In genomic region chr20:44911264-44911921, GRCh38 we compare ENCODE assay signal across 8 cellular contexts. TPM values are rescaled to one million over a fixed set of nuclear protein-coding genes. Genes with fewer than 3 reads are reported as not detected.
DNase-seq lines count a peak whose midpoint lies in the region; ATAC-seq and TF ChIP-seq lines count a peak whose summit lies in the region.

No MANE protein-coding gene starts in this region.

- ATAC-seq in left lobe of liver (peak; percentile 87), HG03342 (IDR thresholded peaks at IDR 0.05; ENCODE audit: unreplicated experiment) (no peak)

- H3K27me3 ChIP-seq in CD8-positive, alpha-beta memory T cell (ENCODE audit: insufficient read depth, low read length, poor library complexity, severe bottlenecking) = no peaks in the 10 kb centered on the region
- H3K27me3 ChIP-seq in HL-60 (ENCODE audit: insufficient read depth, poor library complexity, severe bottlenecking) (no peaks in the 10 kb centered on the region), SK-N-SH (ENCODE audit: insufficient read depth) (no peaks in the 10 kb centered on the region), adipocyte (replicated peaks; ENCODE audit: control insufficient read depth, insufficient read depth, low read length) (no peaks in the 10 kb centered on the region), testis (no peaks in the 10 kb centered on the region)

- CTCF ChIA-PET in CD8-positive, alpha-beta memory T cell (lab: Charles Lee) = interaction anchor here (0.8 kb wide), 1 partner anchor 86 kb away, joined by 3 read pairs; no protein-coding TSS in a partner anchor
- CTCF ChIA-PET in SK-N-SH (lab: Yijun Ruan, JAX) = interaction anchor here (0.9 to 1.4 kb wide), 6 partner anchors 8 to 185 kb away, joined by 3 to 4 read pairs (median 4); no protein-coding TSS in a partner anchor

- peaks cover 19% of the 10 kb centered on the region for H3K4me1 ChIP-seq in CD8-positive, alpha-beta memory T cell (ENCODE audit: insufficient read depth, low read length)
- peaks cover 0 to 9% of the 10 kb centered on the region in 2 experiments; a peak in 1 of 4 replicates for H3K4me1 ChIP-seq in SK-N-SH (ENCODE audit: control insufficient read depth in 1 of 2, insufficient read depth in 2 of 2, low read depth in 1 of 2, low read length in 1 of 2)
- H3K4me1 ChIP-seq in adipocyte (ENCODE audit: control insufficient read depth, insufficient read depth, low read length) = peaks cover 18% of the 10 kb centered on the region
- H3K4me1 ChIP-seq in testis = peaks cover 10% of the 10 kb centered on the region

- H3K4me1 Mint-ChIP-seq in CD8-positive, alpha-beta memory T cell = peaks cover 20 to 41% (median 22%) of the 10 kb centered on the region in 3 donors

- no peaks in the 10 kb centered on the region for H3K9me3 ChIP-seq in CD8-positive, alpha-beta memory T cell (ENCODE audit: low read length)
- H3K9me3 ChIP-seq in SK-N-SH (no peaks in the 10 kb centered on the region), adipocyte (ENCODE audit: control insufficient read depth, low read length) (no peaks in the 10 kb centered on the region), testis (no peaks in the 10 kb centered on the region)

- POLR2A ChIA-PET in CD8-positive, alpha-beta memory T cell (lab: Charles Lee) = no interaction called here
- POLR2A ChIA-PET in SK-N-SH (lab: Yijun Ruan, JAX) = no interaction called here

- no peaks in the 10 kb centered on the region for H3K9me2 ChIP-seq in SK-N-SH

- DNase-seq in CD8-positive, alpha-beta memory T cell = peak in 3 of 5 donors; percentile 14 to 59 (median 34)
- DNase-seq in HL-60 (ENCODE audit: low read depth in 1 of 2, low spot score in 1 of 2) (peak in 1 of 2 experiments; percentile 58), SK-N-SH (peak; percentile 80), adipocyte (ENCODE audit: low read depth) (peak; percentile 24), left lobe of liver (ENCODE audit: low spot score) (peak; percentile 83), testis (peak; percentile 86), NCI-H2081 (lab: John Stamatoyannopoulos, UW) (no peak)

- H3K9ac ChIP-seq in SK-N-SH = no peak overlapping the region
- no peak overlapping the region for H3K9ac ChIP-seq in adipocyte (ENCODE audit: low read length)

- peaks cover 31% of the 10 kb centered on the region for H3F3A ChIP-seq in SK-N-SH (replicated peaks; ENCODE audit: insufficient read depth)

- TF ChIP-seq POLR2A in testis (IDR thresholded peaks at IDR 0.05) = no peak

- peak; percentile 43 for TF ChIP-seq RAD21 in SK-N-SH (IDR thresholded peaks at IDR 0.05; ENCODE audit: low read length)

- peak; percentile 11 for TF ChIP-seq CTCF in HL-60 (IDR thresholded peaks at IDR 0.05; ENCODE audit: insufficient read depth, low read length)
- peak; percentile 56 for TF ChIP-seq CTCF in SK-N-SH (IDR thresholded peaks at IDR 0.05)
- peak in 2 of 3 experiments; percentile 40 to 43 for TF ChIP-seq CTCF in testis (IDR thresholded peaks at IDR 0.05)

- TF ChIP-seq EP300 in SK-N-SH (IDR thresholded peaks at IDR 0.05; ENCODE audit: borderline replicate concordance in 1 of 2, low read depth in 1 of 2, low read length in 1 of 2) = no peak

- no peak overlapping the region for H3K27ac ChIP-seq in CD8-positive, alpha-beta memory T cell (ENCODE audit: low read depth, low read length)
- H3K27ac ChIP-seq in HL-60 (replicated peaks) = no peak overlapping the region
- H3K27ac ChIP-seq in SK-N-SH (ENCODE audit: low read depth in 2 of 2, low read length in 1 of 2) = no peak overlapping the region
- no peak overlapping the region for H3K27ac ChIP-seq in testis

- H3K27me3 Mint-ChIP-seq in CD8-positive, alpha-beta memory T cell = peaks cover 0 to 1% of the 10 kb centered on the region in 2 donors

- peak overlapping the region in 3 of 8 donors; percentile 24 to 73 (median 48) for H3K27ac Mint-ChIP-seq in CD8-positive, alpha-beta memory T cell

- no peaks in the 10 kb centered on the region for H3K9me3 Mint-ChIP-seq in CD8-positive, alpha-beta memory T cell

- peaks cover 12% of the 10 kb centered on the region; the same call in 1 of the 2 replicates for H3K79me2 ChIP-seq in SK-N-SH (ENCODE audit: insufficient read depth)

- peak overlapping the region; percentile 19 to 67 (median 47) for H3K4me3 Mint-ChIP-seq in CD8-positive, alpha-beta memory T cell

- no peak overlapping the region for H3K4me2 ChIP-seq in SK-N-SH

- H3K36me3 ChIP-seq in CD8-positive, alpha-beta memory T cell (ENCODE audit: insufficient read depth, low read length) = peaks cover 10% of the 10 kb centered on the region
- H3K36me3 ChIP-seq in SK-N-SH (replicated peaks in 1 of 2; ENCODE audit: control insufficient read depth in 1 of 2, insufficient read depth in 2 of 2, low read length in 1 of 2) (peaks cover 26 to 50% of the 10 kb centered on the region in 2 experiments), adipocyte (ENCODE audit: control insufficient read depth, insufficient read depth, low read length, severe bottlenecking) (peaks cover 47% of the 10 kb centered on the region), testis (ENCODE audit: low read depth, missing control alignments) (no peaks in the 10 kb centered on the region)

- no peak overlapping the region for H2AFZ ChIP-seq in SK-N-SH (ENCODE audit: low read depth)

- intact Hi-C loops in testis (cut with DNase I; ENCODE audit: low total_unique reads) = no loop called here

- H3K4me3 ChIP-seq in CD8-positive, alpha-beta memory T cell (ENCODE audit: low read length) = no peak overlapping the region
- H3K4me3 ChIP-seq in HL-60 (replicated peaks; ENCODE audit: insufficient read depth, low read length) (no peak overlapping the region), SK-N-SH (ENCODE audit: low read depth in 2 of 2, low read length in 1 of 2) (no peak overlapping the region), adipocyte (ENCODE audit: low read length) (no peak overlapping the region), testis (no peak overlapping the region)

- WGBS in SK-N-SH (ENCODE audit: low lambda C conversion rate) = 83% methylated on average over 21 of the region's 21 CpGs
- 37 to 41% methylated on average over 21 of the region's 21 CpGs for WGBS in testis, 2 donors

- H3K36me3 Mint-ChIP-seq in CD8-positive, alpha-beta memory T cell = peaks cover 0 to 43% (median 4%) of the 10 kb centered on the region in 3 donors

- H4K20me1 ChIP-seq in SK-N-SH (ENCODE audit: insufficient read depth) = peaks cover 8% of the 10 kb centered on the region; the same call in 1 of the 2 replicates

TF ChIP-seq in SK-N-SH, 30 proteins besides CTCF, POLR2A, EP300 and RAD21:
- no peak for TF ChIP-seq SIN3A (IDR thresholded peaks at IDR 0.05; ENCODE audit: borderline replicate concordance, low read depth, low read length)
- TF ChIP-seq GABPA (IDR thresholded peaks at IDR 0.05; ENCODE audit: low read depth) = no peak
- TF ChIP-seq FOXM1 (IDR thresholded peaks at IDR 0.05; ENCODE audit: low read depth) = no peak
- no peak for TF ChIP-seq CHD2 (IDR thresholded peaks at IDR 0.05; ENCODE audit: low read length, partially characterized antibody)
- TF ChIP-seq YY1 (IDR thresholded peaks at IDR 0.05; ENCODE audit: low read depth) = no peak

RNA-seq across cellular contexts. Expression of gene PABPC1L, which starts 1.5 kb away (rescaled TPM):
- total RNA-seq in CD8-positive, alpha-beta memory T cell = 10 to 100 TPM; 61.1 to 61.4 TPM
- 1.3 TPM for polyA plus RNA-seq in CD8-positive, alpha-beta memory T cell
- polyA plus RNA-seq in SK-N-SH (2012; rRNA removed) (205 and 251 TPM in 2 replicates), testis (ENCODE audit: insufficient read depth, low read depth, low replicate concordance) (27.9 TPM)
- polyA plus RNA-seq in SK-N-SH (2012; cell fraction: cytosol; rRNA removed) = 34.5 and 41.4 TPM in 2 replicates
- polyA plus RNA-seq in SK-N-SH (2012; cell fraction: nucleus; rRNA removed) = 1,856 and 2,057 TPM in 2 replicates
- total RNA-seq in left lobe of liver (37.3 TPM), testis (10 to 100 TPM; 59.2 to 71.7 TPM)

RNA-seq across cellular contexts. Expression of gene YWHAB, which starts 25.9 kb away (rescaled TPM):
- total RNA-seq in CD8-positive, alpha-beta memory T cell = 100 to 1,000 TPM; 275 to 276 TPM
- 661 TPM for polyA plus RNA-seq in CD8-positive, alpha-beta memory T cell
- polyA plus RNA-seq in SK-N-SH (2012; rRNA removed) (84.3 and 94.3 TPM in 2 replicates), testis (ENCODE audit: insufficient read depth, low read depth, low replicate concordance) (125 TPM)
- 150 and 179 TPM in 2 replicates for polyA plus RNA-seq in SK-N-SH (2012; cell fraction: cytosol; rRNA removed)
- polyA plus RNA-seq in SK-N-SH (2012; cell fraction: nucleus; rRNA removed) = 37.2 and 67.1 TPM in 2 replicates
- total RNA-seq in left lobe of liver (52.5 TPM), testis (100 to 1,000 TPM; 106 to 127 TPM)

RNA-seq across cellular contexts. Expression of gene TOMM34, which starts 48.8 kb away (rescaled TPM):
- total RNA-seq in CD8-positive, alpha-beta memory T cell = 10 to 100 TPM; 75.4 to 76.8 TPM
- 21.0 TPM for polyA plus RNA-seq in CD8-positive, alpha-beta memory T cell
- polyA plus RNA-seq in SK-N-SH (2012; rRNA removed) (40.5 and 51.4 TPM in 2 replicates), testis (ENCODE audit: insufficient read depth, low read depth, low replicate concordance) (263 TPM)
- polyA plus RNA-seq in SK-N-SH (2012; cell fraction: cytosol; rRNA removed) = 38.4 and 45.5 TPM in 2 replicates
- polyA plus RNA-seq in SK-N-SH (2012; cell fraction: nucleus; rRNA removed) = 27.1 and 33.1 TPM in 2 replicates
- total RNA-seq in left lobe of liver (6.9 TPM), testis (100 to 1,000 TPM; 212 to 246 TPM)

RNA-seq across cellular contexts. Expression of gene STK4, which starts 54.9 kb away (rescaled TPM):
- 100 to 1,000 TPM; 200 to 210 TPM for total RNA-seq in CD8-positive, alpha-beta memory T cell
- 192 TPM for polyA plus RNA-seq in CD8-positive, alpha-beta memory T cell
- polyA plus RNA-seq in SK-N-SH (2012; rRNA removed) (11.4 and 17.2 TPM in 2 replicates), testis (ENCODE audit: insufficient read depth, low read depth, low replicate concordance) (24.9 TPM)
- 14.5 and 16.3 TPM in 2 replicates for polyA plus RNA-seq in SK-N-SH (2012; cell fraction: cytosol; rRNA removed)
- 15.2 and 23.4 TPM in 2 replicates for polyA plus RNA-seq in SK-N-SH (2012; cell fraction: nucleus; rRNA removed)
- total RNA-seq in left lobe of liver (10.0 TPM), testis (10 to 100 TPM; 39.6 to 42.7 TPM)

Comparison
In these comparisons a context has a peak if more than half of its experiments do, and no peak if none do; other contexts are left out.
1. DNase-seq: peak in CD8-positive, alpha-beta memory T cell (3 of 5), SK-N-SH (single experiment), adipocyte (single experiment), left lobe of liver (single experiment) and testis (single experiment); none in NCI-H2081 (0 of 2).
2. Peak in every context shown above with its lines, with median percentiles within 50 percentile points of each other: CTCF ChIP-seq.